In the genomic region with DNA sequence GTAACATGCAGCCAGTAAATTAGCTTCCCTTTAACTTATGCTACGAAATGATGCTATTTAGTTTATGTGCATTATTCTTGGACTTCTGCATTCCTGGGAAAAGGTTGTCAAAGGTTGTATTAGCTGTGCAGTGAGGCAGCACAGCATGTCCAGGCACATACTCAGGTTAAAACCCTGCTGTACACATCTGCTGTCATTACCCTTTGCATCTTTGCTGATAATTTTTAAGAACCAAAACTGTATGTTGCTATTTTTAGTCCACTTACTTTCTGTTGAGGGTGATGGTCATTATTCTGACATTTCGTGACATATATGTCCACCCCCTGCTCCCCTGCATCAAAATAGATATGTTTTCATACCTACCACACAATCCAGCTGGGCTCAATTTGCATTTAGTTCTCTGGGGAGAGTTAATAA, we compare ENCODE assay signal across 14 cellular contexts.
A peak's percentile ranks its signal among the peaks of the same experiment; 100 is the strongest.
DNase-seq lines count a peak whose midpoint lies in the region; ATAC-seq and TF ChIP-seq lines count a peak whose summit lies in the region.
"Had no signal": no experiment of that assay in that cellular context is flagged by ENCODE, and none has a peak within 500 bp of the region (broad histone marks: within the 10 kb centered on the region; RNA-seq: fewer than 3 reads in every experiment).

No MANE protein-coding gene starts in this region.

- no peaks in the 10 kb centered on the region for H3K9me3 ChIP-seq in testis
- H3K9me3 ChIP-seq: vagina had no signal

- H3K4me1 Mint-ChIP-seq in activated CD8-positive, alpha-beta T cell treated with anti-CD3 and anti-CD28 coated beads for 36 hours (ENCODE audit: low read depth) = peaks cover 38% of the 10 kb centered on the region

- no peak overlapping the region for H3K4me3 ChIP-seq in GM06990 (replicated peaks; ENCODE audit: low read depth, low read length)
- H3K4me3 ChIP-seq in testis = no peak overlapping the region
- H3K4me3 ChIP-seq: vagina had no signal

- H3K36me3 ChIP-seq in GM06990 (ENCODE audit: control insufficient read depth, insufficient read depth, low read length) (no peaks in the 10 kb centered on the region), testis (ENCODE audit: low read depth, missing control alignments) (no peaks in the 10 kb centered on the region)
- H3K36me3 ChIP-seq: vagina had no signal

- H3K36me3 Mint-ChIP-seq in activated CD8-positive, alpha-beta T cell treated with anti-CD3 and anti-CD28 coated beads for 36 hours (ENCODE audit: low read depth) = no peaks in the 10 kb centered on the region
- H3K36me3 Mint-ChIP-seq: naive thymus-derived CD8-positive, alpha-beta T cell had no signal

- intact Hi-C loops in activated CD8-positive, alpha-beta T cell treated with anti-CD3 and anti-CD28 coated beads for 36 hours (cut with micrococcal nuclease) = no loop called here
- intact Hi-C loops in testis (cut with DNase I; ENCODE audit: low total_unique reads) = no loop called here

- no peak overlapping the region for H3K27ac Mint-ChIP-seq in activated CD8-positive, alpha-beta T cell treated with anti-CD3 and anti-CD28 coated beads for 36 hours
- H3K27ac Mint-ChIP-seq: dendritic cell treated with granulocyte-macrophage colony-stimulating factor and Interleukin-4, amounts not matched to agents 40 ng/mL and 50 ng/mL, for 4 days; naive thymus-derived CD8-positive, alpha-beta T cell had no signal

- 55 to 60% methylated on average over 2 of the region's 2 CpGs for WGBS in testis, 2 donors

- TF ChIP-seq CTCF in GM06990 (IDR thresholded peaks at IDR 0.05; ENCODE audit: insufficient read depth, low read length, poor library complexity, severe bottlenecking) = no peak
- no peak for TF ChIP-seq CTCF in activated CD8-positive, alpha-beta T cell treated with anti-CD3 and anti-CD28 coated beads for 36 hours (IDR thresholded peaks at IDR 0.05)
- TF ChIP-seq CTCF in testis (IDR thresholded peaks at IDR 0.05) = no peak

- CTCF ChIA-PET in activated CD8-positive, alpha-beta T cell treated with anti-CD3 and anti-CD28 coated beads for 36 hours (lab: Charles Lee) = interaction anchor here (1.0 to 1.1 kb wide), 2 partner anchors 9 to 72 kb away, joined by 3 to 4 read pairs; no protein-coding TSS in a partner anchor

- no peak for TF ChIP-seq POLR2A in testis (IDR thresholded peaks at IDR 0.05)

- H3K27me3 Mint-ChIP-seq in activated CD8-positive, alpha-beta T cell treated with anti-CD3 and anti-CD28 coated beads for 36 hours = peaks cover 6% of the 10 kb centered on the region

- no peak overlapping the region for H3K4me3 Mint-ChIP-seq in activated CD8-positive, alpha-beta T cell treated with anti-CD3 and anti-CD28 coated beads for 36 hours
- H3K4me3 Mint-ChIP-seq: dendritic cell treated with granulocyte-macrophage colony-stimulating factor and Interleukin-4, amounts not matched to agents 40 ng/mL and 50 ng/mL, for 4 days; naive thymus-derived CD8-positive, alpha-beta T cell had no signal

- H3K9me3 Mint-ChIP-seq in activated CD8-positive, alpha-beta T cell treated with anti-CD3 and anti-CD28 coated beads for 36 hours = peaks cover 1% of the 10 kb centered on the region
- H3K9me3 Mint-ChIP-seq: dendritic cell treated with granulocyte-macrophage colony-stimulating factor and Interleukin-4, amounts not matched to agents 40 ng/mL and 50 ng/mL, for 4 days had no signal

- H3K27me3 ChIP-seq in GM06990 (replicated peaks; ENCODE audit: control insufficient read depth, insufficient read depth, low read length) (no peaks in the 10 kb centered on the region), testis (no peaks in the 10 kb centered on the region)
- H3K27me3 ChIP-seq: vagina had no signal

- DNase-seq in GM06990 (ENCODE audit: extremely low read depth, insufficient read length) = peak; percentile 55
- no peak for DNase-seq in activated CD8-positive, alpha-beta T cell treated with anti-CD3 and anti-CD28 coated beads for 36 hours
- no peak for DNase-seq in NCI-H2227 (lab: John Stamatoyannopoulos, UW; ENCODE audit: unreplicated experiment)
- no peak for DNase-seq in testis
- DNase-seq in NCI-H2081 (lab: John Stamatoyannopoulos, UW) = no peak
- DNase-seq: activated gamma-delta T cell treated with Interleukin-2 at 50 U/mL for 16 hours; naive thymus-derived CD8-positive, alpha-beta T cell; NCI-H748 treated with DMSO at 0.1 percent for 48 hours; stimulated activated CD4-positive, alpha-beta T cell treated with anti-CD3 and anti-CD28 coated beads, Interleukin-4, amount 100 ng/mL, for 1 hour had no signal

- H3K4me1 ChIP-seq in testis = peaks cover 3% of the 10 kb centered on the region
- H3K4me1 ChIP-seq: vagina had no signal

- H3K27ac ChIP-seq in testis = no peak overlapping the region
- H3K27ac ChIP-seq: vagina had no signal

- POLR2A ChIA-PET in activated CD8-positive, alpha-beta T cell treated with anti-CD3 and anti-CD28 coated beads for 36 hours (lab: Charles Lee) = no interaction called here

- peak; percentile 78 for ATAC-seq in GM19351 (IDR thresholded peaks at IDR 0.05; ENCODE audit: unreplicated experiment)
- peak; percentile 80 for ATAC-seq in HG02852 (IDR thresholded peaks at IDR 0.05; ENCODE audit: unreplicated experiment)
- peak; percentile 79 for ATAC-seq in HG03575 (IDR thresholded peaks at IDR 0.05; ENCODE audit: extremely low read depth, insufficient number of reproducible peaks, low FRiP score, unreplicated experiment)
- no peak for ATAC-seq in activated CD8-positive, alpha-beta T cell treated with anti-CD3 and anti-CD28 coated beads for 36 hours
- ATAC-seq: naive thymus-derived CD8-positive, alpha-beta T cell had no signal
